ENCODE assay signal across 1 cellular context in genomic region chr12:12611512-12612306, GRCh38.
TF ChIP-seq lines count a peak whose summit lies in the region.

TSS of gene CREBL2 (plus strand) at chr12:12611876. CDS start at chr12:12612173, 297 bp downstream.

TF ChIP-seq in HEK293, 187 proteins besides CTCF, POLR2A, EP300 and RAD21 (continued from another document and continues in another):
- TF ChIP-seq REST (tag by site-specific recombination; IDR thresholded peaks at IDR 0.05) (0 out of 2 replicates have a peak, but pooled peaks have one; percentile 28), RBAK (tag by site-specific recombination; IDR thresholded peaks at IDR 0.05) (no peak), ZNF426 (tag by site-specific recombination; IDR thresholded peaks at IDR 0.05) (no peak), ZNF677 (tag by site-specific recombination; IDR thresholded peaks at IDR 0.05) (no peak), EGR2 (tag by site-specific recombination; IDR thresholded peaks at IDR 0.05; ENCODE audit: low read depth) (peak; percentile 98), MYNN (tag by site-specific recombination; IDR thresholded peaks at IDR 0.05; ENCODE audit: borderline replicate concordance) (no peak), ZNF140 (tag by site-specific recombination; IDR thresholded peaks at IDR 0.05) (no peak), ZNF292 (tag by site-specific recombination; IDR thresholded peaks at IDR 0.05; ENCODE audit: borderline replicate concordance, low read depth) (no peak), ZNF274 (IDR thresholded peaks at IDR 0.05; ENCODE audit: low read length) (no peak), ZNF274 (tag by site-specific recombination; IDR thresholded peaks at IDR 0.05; ENCODE audit: borderline replicate concordance) (no peak), ZNF544 (tag by site-specific recombination; IDR thresholded peaks at IDR 0.05) (no peak), ZNF488 (tag by site-specific recombination; IDR thresholded peaks at IDR 0.05) (no peak), KLF1 (tag by site-specific recombination; IDR thresholded peaks at IDR 0.05) (peak; percentile 72), ZNF571 (tag by site-specific recombination; IDR thresholded peaks at IDR 0.05) (no peak), MZF1 (tag by site-specific recombination; IDR thresholded peaks at IDR 0.05; ENCODE audit: borderline replicate concordance) (no peak; the same call in 1 of the 2 replicates), ZBTB21 (tag by site-specific recombination; IDR thresholded peaks at IDR 0.05) (peak; percentile 51; the same call in 1 of the 2 replicates), ZNF133 (tag by site-specific recombination; IDR thresholded peaks at IDR 0.05) (no peak), ZNF596 (tag by site-specific recombination; IDR thresholded peaks at IDR 0.05) (no peak), ZBTB10 (tag by site-specific recombination; IDR thresholded peaks at IDR 0.05) (peak; percentile 56; the same call in 1 of the 2 replicates), ZNF214 (tag by site-specific recombination; IDR thresholded peaks at IDR 0.05; ENCODE audit: borderline replicate concordance) (no peak), ZNF37A (tag by site-specific recombination; IDR thresholded peaks at IDR 0.05) (no peak), ZNF692 (tag by site-specific recombination; IDR thresholded peaks at IDR 0.05) (peak; percentile 87), SCRT1 (tag by site-specific recombination; IDR thresholded peaks at IDR 0.05; ENCODE audit: borderline replicate concordance) (no peak), ZNF335 (tag by site-specific recombination; conservative IDR thresholded peaks at IDR 0.05) (peak; percentile 95), ZNF558 (tag by site-specific recombination; IDR thresholded peaks at IDR 0.05) (peak; percentile 70; the same call in 1 of the 2 replicates), FEZF1 (tag by site-specific recombination; IDR thresholded peaks at IDR 0.05) (peak; percentile 63), ZFP3 (tag by site-specific recombination; IDR thresholded peaks at IDR 0.05; ENCODE audit: low read depth) (no peak), ZBTB8A (tag by site-specific recombination; IDR thresholded peaks at IDR 0.05) (peak; percentile 75), ZSCAN18 (tag by site-specific recombination; IDR thresholded peaks at IDR 0.05) (no peak), ZNF76 (tag by site-specific recombination; IDR thresholded peaks at IDR 0.05; ENCODE audit: borderline replicate concordance, low read depth) (peak; percentile 95), ZNF501 (tag by site-specific recombination; IDR thresholded peaks at IDR 0.05) (peak; percentile 98), ZSCAN4 (tag by site-specific recombination; IDR thresholded peaks at IDR 0.05) (peak; percentile 30; the same call in 1 of the 2 replicates), ZFP37 (tag by site-specific recombination; IDR thresholded peaks at IDR 0.05) (peak; percentile 96), WT1 (tag by site-specific recombination; IDR thresholded peaks at IDR 0.05) (peak; percentile 61; the same call in 1 of the 2 replicates), ZNF202 (tag by site-specific recombination; IDR thresholded peaks at IDR 0.05; ENCODE audit: borderline replicate concordance) (no peak), ZNF830 (tag by site-specific recombination; IDR thresholded peaks at IDR 0.05; ENCODE audit: low read depth) (no peak), ZNF843 (tag by site-specific recombination; IDR thresholded peaks at IDR 0.05) (peak; percentile 82), ZNF561 (tag by site-specific recombination; IDR thresholded peaks at IDR 0.05; ENCODE audit: borderline replicate concordance) (peak; percentile 94), ZNF362 (tag by site-specific recombination; IDR thresholded peaks at IDR 0.05) (peak; percentile 100), ZBTB11 (tag by site-specific recombination; conservative IDR thresholded peaks at IDR 0.05; ENCODE audit: low read depth) (peak; percentile 71), PRDM4 (tag by site-specific recombination; IDR thresholded peaks at IDR 0.05) (peak; percentile 31; the same call in 1 of the 2 replicates), PBX3 (CRISPR knock-in tag; IDR thresholded peaks at IDR 0.05) (no peak; the same call in 1 of the 2 replicates)
